1 cellular context compared by ENCODE assay signal in the genomic region with DNA sequence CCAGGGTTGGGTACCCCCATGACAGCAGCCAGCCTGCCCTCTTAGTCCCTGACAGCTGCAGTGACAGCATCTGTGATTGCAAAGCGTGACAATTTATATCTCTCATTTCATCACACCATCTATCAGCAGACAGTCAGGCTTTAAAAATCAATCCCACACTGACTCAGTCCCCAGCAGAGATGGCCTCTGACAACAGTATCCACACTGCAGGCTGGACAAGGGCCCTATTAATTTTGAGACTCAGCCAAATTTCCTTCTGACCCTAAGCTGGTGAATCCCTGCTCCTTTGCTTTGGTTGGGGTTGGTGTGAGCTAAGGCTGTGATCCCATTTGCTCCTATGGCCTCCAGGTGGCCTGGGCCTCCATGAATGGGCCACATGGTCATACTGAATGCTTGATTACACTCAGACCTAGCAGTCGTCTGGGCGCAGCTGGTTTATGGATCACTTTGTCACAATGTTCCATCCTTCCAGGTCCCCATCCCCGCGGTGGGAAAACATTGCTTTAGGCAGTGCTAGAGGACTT.
TF ChIP-seq lines count a peak whose summit lies in the region.

No MANE protein-coding gene starts in this region.

TF ChIP-seq in HepG2, 621 proteins besides CTCF, POLR2A, EP300 and RAD21 (continued from another document):
- TF ChIP-seq, protein P1, sequence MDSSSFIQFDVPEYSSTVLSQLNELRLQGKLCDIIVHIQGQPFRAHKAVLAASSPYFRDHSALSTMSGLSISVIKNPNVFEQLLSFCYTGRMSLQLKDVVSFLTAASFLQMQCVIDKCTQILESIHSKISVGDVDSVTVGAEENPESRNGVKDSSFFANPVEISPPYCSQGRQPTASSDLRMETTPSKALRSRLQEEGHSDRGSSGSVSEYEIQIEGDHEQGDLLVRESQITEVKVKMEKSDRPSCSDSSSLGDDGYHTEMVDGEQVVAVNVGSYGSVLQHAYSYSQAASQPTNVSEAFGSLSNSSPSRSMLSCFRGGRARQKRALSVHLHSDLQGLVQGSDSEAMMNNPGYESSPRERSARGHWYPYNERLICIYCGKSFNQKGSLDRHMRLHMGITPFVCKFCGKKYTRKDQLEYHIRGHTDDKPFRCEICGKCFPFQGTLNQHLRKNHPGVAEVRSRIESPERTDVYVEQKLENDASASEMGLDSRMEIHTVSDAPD (CRISPR knock-in tag; IDR thresholded peaks at IDR 0.05) = no peak
- no peak for TF ChIP-seq LCORL (IDR thresholded peaks at IDR 0.05)
- TF ChIP-seq LCORL (CRISPR knock-in tag; IDR thresholded peaks at IDR 0.05) = no peak
- TF ChIP-seq, protein P2, sequence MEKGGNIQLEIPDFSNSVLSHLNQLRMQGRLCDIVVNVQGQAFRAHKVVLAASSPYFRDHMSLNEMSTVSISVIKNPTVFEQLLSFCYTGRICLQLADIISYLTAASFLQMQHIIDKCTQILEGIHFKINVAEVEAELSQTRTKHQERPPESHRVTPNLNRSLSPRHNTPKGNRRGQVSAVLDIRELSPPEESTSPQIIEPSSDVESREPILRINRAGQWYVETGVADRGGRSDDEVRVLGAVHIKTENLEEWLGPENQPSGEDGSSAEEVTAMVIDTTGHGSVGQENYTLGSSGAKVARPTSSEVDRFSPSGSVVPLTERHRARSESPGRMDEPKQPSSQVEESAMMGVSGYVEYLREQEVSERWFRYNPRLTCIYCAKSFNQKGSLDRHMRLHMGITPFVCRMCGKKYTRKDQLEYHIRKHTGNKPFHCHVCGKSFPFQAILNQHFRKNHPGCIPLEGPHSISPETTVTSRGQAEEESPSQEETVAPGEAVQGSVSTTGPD (CRISPR knock-in tag; IDR thresholded peaks at IDR 0.05) = no peak
- TF ChIP-seq CREB1 (IDR thresholded peaks at IDR 0.05) = no peak
- TF ChIP-seq CREB1 (CRISPR knock-in tag; IDR thresholded peaks at IDR 0.05) = no peak
- TF ChIP-seq ZNF224 (CRISPR knock-in tag; IDR thresholded peaks at IDR 0.05) = no peak
- no peak for TF ChIP-seq ZFP36 (IDR thresholded peaks at IDR 0.05; ENCODE audit: borderline replicate concordance, low read depth, low read length, partially characterized antibody)
- no peak for TF ChIP-seq ZSCAN9 (CRISPR knock-in tag; IDR thresholded peaks at IDR 0.05; ENCODE audit: borderline replicate concordance)
- TF ChIP-seq, protein P3, sequence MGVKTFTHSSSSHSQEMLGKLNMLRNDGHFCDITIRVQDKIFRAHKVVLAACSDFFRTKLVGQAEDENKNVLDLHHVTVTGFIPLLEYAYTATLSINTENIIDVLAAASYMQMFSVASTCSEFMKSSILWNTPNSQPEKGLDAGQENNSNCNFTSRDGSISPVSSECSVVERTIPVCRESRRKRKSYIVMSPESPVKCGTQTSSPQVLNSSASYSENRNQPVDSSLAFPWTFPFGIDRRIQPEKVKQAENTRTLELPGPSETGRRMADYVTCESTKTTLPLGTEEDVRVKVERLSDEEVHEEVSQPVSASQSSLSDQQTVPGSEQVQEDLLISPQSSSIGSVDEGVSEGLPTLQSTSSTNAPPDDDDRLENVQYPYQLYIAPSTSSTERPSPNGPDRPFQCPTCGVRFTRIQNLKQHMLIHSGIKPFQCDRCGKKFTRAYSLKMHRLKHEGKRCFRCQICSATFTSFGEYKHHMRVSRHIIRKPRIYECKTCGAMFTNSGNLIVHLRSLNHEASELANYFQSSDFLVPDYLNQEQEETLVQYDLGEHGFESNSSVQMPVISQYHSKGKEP (CRISPR knock-in tag; IDR thresholded peaks at IDR 0.05) = no peak
- TF ChIP-seq SYNCRIP (IDR thresholded peaks at IDR 0.05; ENCODE audit: insufficient read depth, low read depth, low read length) = no peak
- no peak for TF ChIP-seq ZNF253 (CRISPR knock-in tag; IDR thresholded peaks at IDR 0.05; ENCODE audit: borderline replicate concordance)
- TF ChIP-seq MIER2 (CRISPR knock-in tag; IDR thresholded peaks at IDR 0.05) = no peak
